In the genomic region with DNA sequence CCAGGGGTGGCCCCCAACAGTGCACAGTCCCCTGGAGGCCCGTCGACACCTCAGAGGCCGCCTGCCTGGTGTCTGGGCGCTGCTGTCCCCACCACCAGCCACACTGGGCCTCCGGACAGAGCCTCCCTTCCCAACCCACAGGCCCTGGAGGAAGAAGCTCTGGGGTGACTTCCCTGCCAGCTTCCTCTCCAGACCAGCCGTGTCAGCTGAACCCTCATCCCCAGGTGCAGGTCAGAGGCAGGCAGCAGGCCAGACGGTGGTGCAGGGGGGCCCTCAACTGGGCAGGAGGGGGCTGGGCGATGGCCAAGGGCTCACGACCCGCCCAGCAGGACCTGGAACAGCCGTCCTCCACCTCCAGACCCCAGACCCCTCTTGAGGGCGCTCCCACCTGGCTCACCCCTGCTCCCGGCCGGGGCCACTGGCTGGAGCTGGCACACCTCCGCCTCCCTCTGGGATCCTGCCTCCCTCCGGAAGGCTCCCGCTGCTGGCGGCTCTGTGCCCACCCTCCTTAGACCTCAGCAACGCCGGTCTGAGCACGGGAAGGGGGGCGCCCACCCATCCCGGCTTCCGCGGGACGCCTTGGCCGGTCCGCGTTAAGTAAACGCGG, we compare ENCODE assay signal across 9 cellular contexts. TPM values are rescaled to one million over a fixed set of nuclear protein-coding genes. Genes with fewer than 3 reads are reported as not detected.
DNase-seq lines count a peak whose midpoint lies in the region; ATAC-seq and TF ChIP-seq lines count a peak whose summit lies in the region.
"Had no signal": no experiment of that assay in that cellular context is flagged by ENCODE, and none has a peak within 500 bp of the region (broad histone marks: within the 10 kb centered on the region; RNA-seq: fewer than 3 reads in every experiment).

No MANE protein-coding gene starts in this region.

- H4K5ac ChIP-seq in mesendoderm (ENCODE audit: low read length) = no peak overlapping the region

- H3K4me3 Mint-ChIP-seq in activated naive CD8-positive, alpha-beta T cell treated with anti-CD3 and anti-CD28 coated beads, Interleukin-2, amount 50 U/mL, for 24 hours = peak overlapping the region; percentile 76

- H3K9ac ChIP-seq in mesendoderm (ENCODE audit: low read length) = peak overlapping the region; percentile 54

- no peak overlapping the region for H4K8ac ChIP-seq in mesendoderm (ENCODE audit: low read depth, low read length)

- no CpG with 5 or more reads among the region's 31 CpGs for WGBS in mesendoderm (ENCODE audit: extremely low coverage, insufficient coverage, low lambda C conversion rate)

- H3K36me3 Mint-ChIP-seq in activated naive CD8-positive, alpha-beta T cell treated with anti-CD3 and anti-CD28 coated beads, Interleukin-2, amount 50 U/mL, for 24 hours (ENCODE audit: low read depth) = peaks cover 3% of the 10 kb centered on the region

- no peak overlapping the region for H2AK5ac ChIP-seq in mesendoderm (ENCODE audit: low read length)

- peak overlapping the region; percentile 38 for H3K4me2 ChIP-seq in mesendoderm (ENCODE audit: low read length)

- no peaks in the 10 kb centered on the region for H3K36me3 ChIP-seq in BE2C
- H3K36me3 ChIP-seq in H7 (replicated peaks; ENCODE audit: control insufficient read depth, insufficient read depth, low read length) = no peaks in the 10 kb centered on the region
- no peaks in the 10 kb centered on the region for H3K36me3 ChIP-seq in mesendoderm (ENCODE audit: control insufficient read depth, insufficient read depth, low read length)
- H3K36me3 ChIP-seq: HAP-1 had no signal

- no peak overlapping the region for H3K4me3 ChIP-seq in BE2C (ENCODE audit: low read depth, low read length)
- no peak overlapping the region; the same call in 1 of the 2 replicates for H3K4me3 ChIP-seq in H7 (ENCODE audit: insufficient read depth, low read depth, low read length)
- H3K4me3 ChIP-seq in mesendoderm (ENCODE audit: low read length) = no peak overlapping the region
- H3K4me3 ChIP-seq: HAP-1 had no signal

- H3K56ac ChIP-seq in mesendoderm (ENCODE audit: low read length) = peak overlapping the region; percentile 67

- no peaks in the 10 kb centered on the region for H3K4me1 ChIP-seq in BE2C
- no peaks in the 10 kb centered on the region for H3K4me1 ChIP-seq in mesendoderm (ENCODE audit: control insufficient read depth, low read depth, low read length)
- H3K4me1 ChIP-seq: HAP-1 had no signal

- ATAC-seq in activated naive CD8-positive, alpha-beta T cell treated with anti-CD3 and anti-CD28 coated beads, Interleukin-2, amount 50 U/mL, for 24 hours = no peak
- no peak for ATAC-seq in GM21423 (IDR thresholded peaks at IDR 0.05; ENCODE audit: unreplicated experiment)
- ATAC-seq in GM21723 (IDR thresholded peaks at IDR 0.05; ENCODE audit: unreplicated experiment) = no peak
- no peak for ATAC-seq in GM21526 (IDR thresholded peaks at IDR 0.05; ENCODE audit: low FRiP score, unreplicated experiment)
- no peak for ATAC-seq in GM21367 (IDR thresholded peaks at IDR 0.05; ENCODE audit: unreplicated experiment)

- no peak overlapping the region for H3K18ac ChIP-seq in mesendoderm (ENCODE audit: low read length)

- no peaks in the 10 kb centered on the region for H3K79me1 ChIP-seq in mesendoderm (ENCODE audit: low read length)

- no peak overlapping the region for H2BK120ac ChIP-seq in mesendoderm (ENCODE audit: low read depth, low read length)

- no peak overlapping the region for H2BK5ac ChIP-seq in mesendoderm (ENCODE audit: low read length)

- peaks cover 26% of the 10 kb centered on the region for H3K27me3 ChIP-seq in BE2C
- peaks cover 5% of the 10 kb centered on the region for H3K27me3 ChIP-seq in H7 (ENCODE audit: control insufficient read depth, insufficient read depth, low read length)
- H3K27me3 ChIP-seq in mesendoderm (ENCODE audit: insufficient read depth, low read length, poor library complexity) = no peaks in the 10 kb centered on the region

- no peaks in the 10 kb centered on the region for H3K9me3 ChIP-seq in BE2C
- H3K9me3 ChIP-seq: HAP-1 had no signal

- no peak overlapping the region for H3K27ac ChIP-seq in mesendoderm (ENCODE audit: low read depth, low read length)

- no peak for TF ChIP-seq CTCF in BE2C (IDR thresholded peaks at IDR 0.05; ENCODE audit: low read depth, low read length)

- H3K4me1 Mint-ChIP-seq in activated naive CD8-positive, alpha-beta T cell treated with anti-CD3 and anti-CD28 coated beads, Interleukin-2, amount 50 U/mL, for 24 hours = peaks cover 24% of the 10 kb centered on the region

- H3K4ac ChIP-seq in mesendoderm (ENCODE audit: low read depth, low read length) = no peak overlapping the region

- no peaks in the 10 kb centered on the region for H3K9me3 Mint-ChIP-seq in activated naive CD8-positive, alpha-beta T cell treated with anti-CD3 and anti-CD28 coated beads, Interleukin-2, amount 50 U/mL, for 24 hours

- no peaks in the 10 kb centered on the region for H3K79me2 ChIP-seq in mesendoderm (ENCODE audit: control insufficient read depth, insufficient read depth, low read length)

- H3K27ac Mint-ChIP-seq in activated naive CD8-positive, alpha-beta T cell treated with anti-CD3 and anti-CD28 coated beads, Interleukin-2, amount 50 U/mL, for 24 hours = peak overlapping the region; percentile 42

- H3K23ac ChIP-seq in mesendoderm (ENCODE audit: low read length) = no peak overlapping the region

- H2BK15ac ChIP-seq in mesendoderm (replicated peaks; ENCODE audit: low read depth) = no peak overlapping the region

- peaks cover 2% of the 10 kb centered on the region for H3K27me3 Mint-ChIP-seq in activated naive CD8-positive, alpha-beta T cell treated with anti-CD3 and anti-CD28 coated beads, Interleukin-2, amount 50 U/mL, for 24 hours

- peak; percentile 11 for DNase-seq in BE2C
- peak; percentile 86 for DNase-seq in H7
- no peak for DNase-seq in activated naive CD8-positive, alpha-beta T cell treated with anti-CD3 and anti-CD28 coated beads, Interleukin-2, amount 50 U/mL, for 24 hours
- DNase-seq in mesendoderm = no peak

RNA-seq across cellular contexts. Expression of gene TNFRSF18, which starts 0.5 kb away (rescaled TPM):
- not detected for polyA plus RNA-seq in BE2C (2012; ENCODE audit: insufficient read depth, insufficient read length, low read depth)
- total RNA-seq in H7 (2014; rRNA removed; shearing (Covaris generic)) = not detected in 2 replicates
- 0.15 TPM for polyA plus RNA-seq in mesendoderm (2013, experiment 1 of 2)
- polyA plus RNA-seq in mesendoderm (2013, experiment 2 of 2) = 0.08 TPM

RNA-seq across cellular contexts. Expression of gene TNFRSF4, which starts 8.1 kb away (rescaled TPM):
- 0.96 TPM for polyA plus RNA-seq in BE2C (2012; ENCODE audit: insufficient read depth, insufficient read length, low read depth)
- total RNA-seq in H7 (2014; rRNA removed; shearing (Covaris generic)) = 0.07 and 0.89 TPM in 2 replicates
- polyA plus RNA-seq in mesendoderm (2013, experiment 1 of 2) = 0.04 TPM
- not detected for polyA plus RNA-seq in mesendoderm (2013, experiment 2 of 2)

RNA-seq across cellular contexts. Expression of gene SDF4, which starts 25.9 kb away (rescaled TPM):
- 404 TPM for polyA plus RNA-seq in BE2C (2012; ENCODE audit: insufficient read depth, insufficient read length, low read depth)
- total RNA-seq in H7 (2014; rRNA removed; shearing (Covaris generic)) = 102 and 127 TPM in 2 replicates
- polyA plus RNA-seq in mesendoderm (2013, experiment 1 of 2) = 63.5 TPM
- polyA plus RNA-seq in mesendoderm (2013, experiment 2 of 2) = 65.5 TPM

RNA-seq across cellular contexts. Expression of gene B3GALT6, which starts 26.2 kb away (rescaled TPM):
- 33.8 TPM for polyA plus RNA-seq in BE2C (2012; ENCODE audit: insufficient read depth, insufficient read length, low read depth)
- total RNA-seq in H7 (2014; rRNA removed; shearing (Covaris generic)) = 40.3 and 47.2 TPM in 2 replicates
- polyA plus RNA-seq in mesendoderm (2013, experiment 1 of 2) = 15.5 TPM
- 14.8 TPM for polyA plus RNA-seq in mesendoderm (2013, experiment 2 of 2)

RNA-seq across cellular contexts. Expression of gene TTLL10, which starts 32.2 kb away (rescaled TPM):
- not detected for polyA plus RNA-seq in BE2C (2012; ENCODE audit: insufficient read depth, insufficient read length, low read depth)
- not detected in 2 replicates for total RNA-seq in H7 (2014; rRNA removed; shearing (Covaris generic))
- 0.27 TPM for polyA plus RNA-seq in mesendoderm (2013, experiment 1 of 2)
- 0.20 TPM for polyA plus RNA-seq in mesendoderm (2013, experiment 2 of 2)

Comparison
In these comparisons a context has a peak if more than half of its experiments do, and no peak if none do; other contexts are left out.
1. DNase-seq: peak in BE2C (single experiment) and H7 (single experiment); none in activated naive CD8-positive, alpha-beta T cell treated with anti-CD3 and anti-CD28 coated beads, Interleukin-2, amount 50 U/mL, for 24 hours (single experiment) and mesendoderm (single experiment).